In genomic region chr12:123479442-123480180, GRCh38 we compare ENCODE assay signal across 13 cellular contexts. TPM values are rescaled to one million over a fixed set of nuclear protein-coding genes. Genes with fewer than 3 reads are reported as not detected.
A peak's percentile ranks its signal among the peaks of the same experiment; 100 is the strongest.
DNase-seq lines count a peak whose midpoint lies in the region; ATAC-seq, FAIRE-seq and TF ChIP-seq lines count a peak whose summit lies in the region.
"Had no signal": no experiment of that assay in that cellular context is flagged by ENCODE, and none has a peak within 500 bp of the region (broad histone marks: within the 10 kb centered on the region; RNA-seq: fewer than 3 reads in every experiment).

No MANE protein-coding gene starts in this region.

- no peaks in the 10 kb centered on the region for H3K9me1 ChIP-seq in K562 (ENCODE audit: control insufficient read depth, insufficient read depth, low read length)

- no peaks in the 10 kb centered on the region for H3K27me3 Mint-ChIP-seq in CD4-positive, alpha-beta memory T cell

- H3K4me3 Mint-ChIP-seq in CD4-positive, alpha-beta memory T cell = peak overlapping the region in 3 of 8 donors; percentile 31 to 72 (median 48)
- H3K4me3 Mint-ChIP-seq: GM23338 had no signal

- TF ChIP-seq EP300 in K562 (IDR thresholded peaks at IDR 0.05; ENCODE audit: low read length) = no peak

- DNase-seq in CD4-positive, alpha-beta memory T cell = no peak
- DNase-seq in K562 (ENCODE audit: extremely low read depth in 1 of 4, low spot score in 3 of 4) = no peak
- peak in 1 of 2 donors; percentile 75 for DNase-seq in gastrocnemius medialis
- DNase-seq in H4 (ENCODE audit: low spot score) = no peak
- DNase-seq in NCI-H526 treated with DMSO at 0.1 percent for 48 hours (lab: John Stamatoyannopoulos, UW) = no peak
- DNase-seq: activated CD4-positive, alpha-beta T cell treated with anti-CD3 and anti-CD28 coated beads, Interleukin-2, amount 50 U/mL, for 4 hours; NCI-H82; stimulated activated CD4-positive, alpha-beta T cell treated with anti-CD3 and anti-CD28 coated beads, Interleukin-4, amount 100 ng/mL, for 24 hours had no signal

- H3K9me3 ChIP-seq in CD4-positive, alpha-beta memory T cell (ENCODE audit: control insufficient read depth in 1 of 2, low read length in 2 of 2) = no peaks in the 10 kb centered on the region
- H3K9me3 ChIP-seq in K562 (replicated peaks; ENCODE audit: control insufficient read depth, insufficient read depth, low read depth, low read length) (no peaks in the 10 kb centered on the region), gastrocnemius medialis (no peaks in the 10 kb centered on the region)
- H3K9me3 ChIP-seq: BLaER1 had no signal

- CTCF ChIA-PET in CD4-positive, alpha-beta memory T cell (lab: Charles Lee; ENCODE audit: partially characterized antibody) = no interaction called here
- CTCF ChIA-PET in K562 (lab: Yijun Ruan, JAX; ENCODE audit: low intra/inter-chr PET ratio) = interaction anchor here (0.5 kb wide), 1 partner anchor 595 kb away, joined by 3 read pairs; no protein-coding TSS in a partner anchor

- TF ChIP-seq CTCF in K562 (IDR thresholded peaks at IDR 0.05 in 2 of 3, conservative IDR thresholded peaks at IDR 0.05 in 1 of 3; ENCODE audit: insufficient read depth in 2 of 3, low read depth in 1 of 3, low read length in 3 of 3) = no peak
- TF ChIP-seq CTCF in gastrocnemius medialis (IDR thresholded peaks at IDR 0.05 in 4 of 5, conservative IDR thresholded peaks at IDR 0.05 in 1 of 5) = no peak

- TF ChIP-seq POLR2A in K562 (conservative IDR thresholded peaks at IDR 0.05) = no peak
- TF ChIP-seq POLR2A in gastrocnemius medialis (IDR thresholded peaks at IDR 0.05) = peak; percentile 20 to 57

- H3K36me3 ChIP-seq in CD4-positive, alpha-beta memory T cell (ENCODE audit: insufficient read depth, low read length) = no peaks in the 10 kb centered on the region
- H3K36me3 ChIP-seq in K562 (ENCODE audit: control insufficient read depth, insufficient read depth, low read length) (peaks cover 44% of the 10 kb centered on the region; the same call in 2 of the 3 replicates), gastrocnemius medialis (peaks cover 0 to 9% of the 10 kb centered on the region in 2 donors)

- in situ Hi-C loops in K562 (cut with MboI) = no loop called here
- in situ Hi-C loops in gastrocnemius medialis (cut with MboI; ENCODE audit: low sequenced_read_pairs in 4 of 4) = no loop called here

- no peak overlapping the region for H3K27ac ChIP-seq in CD4-positive, alpha-beta memory T cell (ENCODE audit: low read depth, low read length)
- no peak overlapping the region for H3K27ac ChIP-seq in K562 (ENCODE audit: extremely low read depth, low read depth, low read length)
- peak overlapping the region; percentile 98 for H3K27ac ChIP-seq in layer of hippocampus (ENCODE audit: low read depth, low read length)
- peak overlapping the region; percentile 96 to 99 (median 98) for H3K27ac ChIP-seq in gastrocnemius medialis
- H3K27ac ChIP-seq: BLaER1 had no signal

- no peaks in the 10 kb centered on the region for H3K9me3 Mint-ChIP-seq in CD4-positive, alpha-beta memory T cell
- H3K9me3 Mint-ChIP-seq: GM23338 had no signal

- 76% methylated on average over 14 of the region's 14 CpGs for WGBS in K562 (ENCODE audit: insufficient coverage, low coverage, missing lambda C conversion rate)

- peaks cover 31% of the 10 kb centered on the region for H3K4me1 ChIP-seq in CD4-positive, alpha-beta memory T cell (ENCODE audit: insufficient read depth, low read length)
- H3K4me1 ChIP-seq in K562 (replicated peaks in 1 of 2; ENCODE audit: control insufficient read depth in 2 of 2, insufficient read depth in 2 of 2, low read length in 2 of 2) = peaks cover 0 to 7% of the 10 kb centered on the region in 2 experiments; a peak in 2 of 5 replicates
- H3K4me1 ChIP-seq in gastrocnemius medialis = peaks cover 33 to 41% of the 10 kb centered on the region in 2 donors

- H3K27me3 ChIP-seq in CD4-positive, alpha-beta memory T cell (ENCODE audit: insufficient read depth, low read length) = no peaks in the 10 kb centered on the region
- H3K27me3 ChIP-seq in K562 (ENCODE audit: control insufficient read depth in 2 of 2, insufficient read depth in 2 of 2, low read length in 2 of 2) = no peaks in the 10 kb centered on the region
- H3K27me3 ChIP-seq in layer of hippocampus (ENCODE audit: control insufficient read depth, insufficient read depth, low read length) = no peaks in the 10 kb centered on the region
- no peaks in the 10 kb centered on the region for H3K27me3 ChIP-seq in gastrocnemius medialis

- H4K20me1 ChIP-seq in K562 (replicated peaks; ENCODE audit: control insufficient read depth, insufficient read depth, low read length) = no peaks in the 10 kb centered on the region

- peaks cover 25 to 51% (median 38%) of the 10 kb centered on the region in 4 donors for H3K4me1 Mint-ChIP-seq in CD4-positive, alpha-beta memory T cell
- H3K4me1 Mint-ChIP-seq: GM23338 had no signal

- POLR2A ChIA-PET in CD4-positive, alpha-beta memory T cell (lab: Charles Lee; ENCODE audit: partially characterized antibody) = no interaction called here
- POLR2A ChIA-PET in K562 (lab: Yijun Ruan, JAX) = interaction anchor here (0.6 to 2.3 kb wide), 4 partner anchors 11 to 103 kb away, joined by 3 to 7 read pairs (median 4); no protein-coding TSS in a partner anchor

- ATAC-seq in K562 (no peak), gastrocnemius medialis (peak; percentile 49 to 61), HG02870 (IDR thresholded peaks at IDR 0.05; ENCODE audit: unreplicated experiment) (no peak), GM21529 (IDR thresholded peaks at IDR 0.05; ENCODE audit: unreplicated experiment) (no peak)

- H3K79me2 ChIP-seq in K562 (ENCODE audit: control insufficient read depth, insufficient read depth, low read length) = no peaks in the 10 kb centered on the region

- no TSS peak for BruUV-seq in K562 (replicated peaks; lab: Mats Ljungman, UMichigan)

- H3K4me2 ChIP-seq in K562 (ENCODE audit: insufficient read depth, low read length) = no peak overlapping the region
- H3K4me2 ChIP-seq: BLaER1, GM23338 had no signal

- peak overlapping the region in 6 of 7 donors; percentile 32 to 89 (median 54) for H3K27ac Mint-ChIP-seq in CD4-positive, alpha-beta memory T cell
- H3K27ac Mint-ChIP-seq: GM23338 had no signal

- no peak overlapping the region for H2AFZ ChIP-seq in K562 (ENCODE audit: low read depth, low read length)
- H2AFZ ChIP-seq: GM23338 had no signal

- no peak overlapping the region; a peak in 1 of 4 replicates for H3K9ac ChIP-seq in K562 (ENCODE audit: insufficient read depth in 1 of 2, low read depth in 2 of 2, low read length in 2 of 2)
- H3K9ac ChIP-seq: BLaER1 had no signal

- H3K36me3 Mint-ChIP-seq in CD4-positive, alpha-beta memory T cell = peaks cover 0 to 8% of the 10 kb centered on the region in 2 donors

- TF ChIP-seq RAD21 in K562 (CRISPR knock-in tag; conservative IDR thresholded peaks at IDR 0.05 in 1 of 2, IDR thresholded peaks at IDR 0.05 in 1 of 2) = no peak

- intact Hi-C loops in CD4-positive, alpha-beta memory T cell (cut with micrococcal nuclease) = loop anchor here (10.0 kb wide), 1 partner anchor 55 kb away; the partner anchor contains the start of gene RILPL1
- intact Hi-C loops in K562 (cut with micrococcal nuclease) (no loop called here), gastrocnemius medialis (cut with DNase I; ENCODE audit: low total_unique reads) (loop anchor here (1.0 to 5.0 kb wide), 3 partner anchors 15 to 91 kb away; partner anchors contain the start of gene RILPL1)

- H3K4me3 ChIP-seq in CD4-positive, alpha-beta memory T cell (ENCODE audit: low read length in 2 of 2) = no peak overlapping the region
- H3K4me3 ChIP-seq in K562 = no peak overlapping the region
- peak overlapping the region; percentile 17 to 45 (median 30) for H3K4me3 ChIP-seq in gastrocnemius medialis
- H3K4me3 ChIP-seq: BLaER1, GM23338 had no signal

- FAIRE-seq in K562 (lab: Jason Lieb, UNC) = no peak

RNA-seq across cellular contexts. Expression of gene SNRNP35, which starts 21.7 kb away (rescaled TPM):
- total RNA-seq in CD4-positive, alpha-beta memory T cell = 10 to 100 TPM; 44.0 to 49.5 TPM
- 10 to 100 TPM; 39.0 to 40.4 TPM for polyA plus RNA-seq in CD4-positive, alpha-beta memory T cell
- total RNA-seq in K562 (2011; cell fraction: chromatin; rRNA removed; ENCODE audit: low replicate concordance) = 97.2 and 98.0 TPM in 2 replicates
- total RNA-seq in K562 (2011; cell fraction: nucleolus; rRNA removed) = 59.7 and 66.3 TPM in 2 replicates
- total RNA-seq in K562 (2011; cell fraction: nucleoplasm; rRNA removed) = 90.6 and 134 TPM in 2 replicates
- total RNA-seq in K562 (2014; rRNA removed) (24.5 and 26.0 TPM in 2 replicates), K562 (2014; rRNA removed; fragmentation: Illumina TruSeq; extraction: Trizol) (25.5 and 25.8 TPM in 2 replicates), K562 (2015; rRNA removed; fragmentation: Illumina TruSeq; extraction: Trizol) (28.1 and 31.9 TPM in 2 replicates), K562 (2021) (12.8 and 17.7 TPM in 2 replicates), gastrocnemius medialis (10 to 100 TPM; 22.6 to 40.4 (median 23.5) TPM)
- polyA plus RNA-seq in K562 (2011; rRNA removed) (17.5 and 21.8 TPM in 2 replicates), K562 (2014; fragmentation: Illumina TruSeq; extraction: Trizol) (29.1 and 33.7 TPM in 2 replicates), K562 (2014; fragmentation: Nextera tagmentation; extraction: Ambion mirVana) (10 to 100 TPM; 19.5 to 41.0 TPM), K562 (2014; rRNA removed) (31.8 and 42.0 TPM in 2 replicates)
- 15.6 and 19.9 TPM in 2 replicates for polyA plus RNA-seq in K562 (2011; cell fraction: cytosol; rRNA removed)
- polyA plus RNA-seq in K562 (2011; cell fraction: nucleus; rRNA removed) = 25.4 and 37.5 TPM in 2 replicates
- polyA plus RNA-seq in K562 (2012) = 23.3 and 32.3 TPM in 2 replicates
- 16.6 and 17.8 TPM in 2 replicates for polyA minus RNA-seq in K562 (2011; rRNA and poly(A)+ RNA removed)
- 10.6 and 10.9 TPM in 2 replicates for polyA minus RNA-seq in K562 (2011; cell fraction: cytosol; rRNA and poly(A)+ RNA removed)
- polyA minus RNA-seq in K562 (2011; cell fraction: nucleus; rRNA and poly(A)+ RNA removed) = 16.2 and 20.1 TPM in 2 replicates
- 8.4 and 16.9 TPM in 2 replicates for total RNA-seq in H4 (2014; rRNA removed; shearing (Covaris generic))

RNA-seq across cellular contexts. Expression of gene RILPL2, which starts 43.1 kb away (rescaled TPM):
- 10 to 100 TPM; 11.6 to 11.9 TPM for total RNA-seq in CD4-positive, alpha-beta memory T cell
- polyA plus RNA-seq in CD4-positive, alpha-beta memory T cell = 10 to 100 TPM; 13.3 to 13.7 TPM
- total RNA-seq in K562 (2011; cell fraction: chromatin; rRNA removed; ENCODE audit: low replicate concordance) = 1.4 and 2.2 TPM in 2 replicates
- 1.4 and 1.5 TPM in 2 replicates for total RNA-seq in K562 (2011; cell fraction: nucleolus; rRNA removed)
- total RNA-seq in K562 (2011; cell fraction: nucleoplasm; rRNA removed) = 1.8 and 2.7 TPM in 2 replicates
- total RNA-seq in K562 (2014; rRNA removed) (5.6 and 6.2 TPM in 2 replicates), K562 (2014; rRNA removed; fragmentation: Illumina TruSeq; extraction: Trizol) (2.9 and 3.5 TPM in 2 replicates), K562 (2015; rRNA removed; fragmentation: Illumina TruSeq; extraction: Trizol) (4.6 and 5.0 TPM in 2 replicates), K562 (2021) (3.8 and 4.8 TPM in 2 replicates), gastrocnemius medialis (1 to 10 TPM; 1.2 to 2.0 (median 1.7) TPM)
- polyA plus RNA-seq in K562 (2011; rRNA removed) (3.8 and 4.6 TPM in 2 replicates), K562 (2014; fragmentation: Illumina TruSeq; extraction: Trizol) (4.3 and 5.5 TPM in 2 replicates), K562 (2014; fragmentation: Nextera tagmentation; extraction: Ambion mirVana) (under 1 TPM; 0.61 to 0.73 TPM), K562 (2014; rRNA removed) (5.8 and 5.9 TPM in 2 replicates)
- polyA plus RNA-seq in K562 (2011; cell fraction: cytosol; rRNA removed) = 2.4 and 2.6 TPM in 2 replicates
- 0.95 and 1.3 TPM in 2 replicates for polyA plus RNA-seq in K562 (2011; cell fraction: nucleus; rRNA removed)
- 4.9 and 8.8 TPM in 2 replicates for polyA plus RNA-seq in K562 (2012)
- 1.7 and 2.4 TPM in 2 replicates for polyA minus RNA-seq in K562 (2011; rRNA and poly(A)+ RNA removed)
- 1.5 and 1.8 TPM in 2 replicates for polyA minus RNA-seq in K562 (2011; cell fraction: cytosol; rRNA and poly(A)+ RNA removed)
- 0.54 and 0.89 TPM in 2 replicates for polyA minus RNA-seq in K562 (2011; cell fraction: nucleus; rRNA and poly(A)+ RNA removed)
- 3.2 and 3.5 TPM in 2 replicates for total RNA-seq in H4 (2014; rRNA removed; shearing (Covaris generic))

RNA-seq across cellular contexts. Expression of gene RILPL1, which starts 53.9 kb away (rescaled TPM):
- 1 to 10 TPM; 8.1 to 8.5 TPM for total RNA-seq in CD4-positive, alpha-beta memory T cell
- polyA plus RNA-seq in CD4-positive, alpha-beta memory T cell = under 1 TPM in 1 of 2 donors, not detected in 1; 0.54 TPM
- total RNA-seq in K562 (2011; cell fraction: chromatin; rRNA removed; ENCODE audit: low replicate concordance) = 26.0 and 37.1 TPM in 2 replicates
- 16.8 and 21.4 TPM in 2 replicates for total RNA-seq in K562 (2011; cell fraction: nucleolus; rRNA removed)
- total RNA-seq in K562 (2011; cell fraction: nucleoplasm; rRNA removed) = 23.3 and 34.0 TPM in 2 replicates
- total RNA-seq in K562 (2014; rRNA removed) (10.0 and 15.2 TPM in 2 replicates), K562 (2014; rRNA removed; fragmentation: Illumina TruSeq; extraction: Trizol) (2.2 and 3.8 TPM in 2 replicates), K562 (2015; rRNA removed; fragmentation: Illumina TruSeq; extraction: Trizol) (5.1 and 5.8 TPM in 2 replicates), K562 (2021) (10.6 and 12.1 TPM in 2 replicates), gastrocnemius medialis (10 to 100 TPM; 33.4 to 65.3 (median 40.6) TPM)
- polyA plus RNA-seq in K562 (2011; rRNA removed) (8.6 and 11.7 TPM in 2 replicates), K562 (2014; fragmentation: Illumina TruSeq; extraction: Trizol) (7.8 and 8.8 TPM in 2 replicates), K562 (2014; fragmentation: Nextera tagmentation; extraction: Ambion mirVana) (under 1 TPM; 0.25 to 0.36 TPM), K562 (2014; rRNA removed) (9.4 and 9.6 TPM in 2 replicates)
- polyA plus RNA-seq in K562 (2011; cell fraction: cytosol; rRNA removed) = 15.1 and 17.0 TPM in 2 replicates
- 16.2 and 23.6 TPM in 2 replicates for polyA plus RNA-seq in K562 (2011; cell fraction: nucleus; rRNA removed)
- polyA plus RNA-seq in K562 (2012) = 8.3 and 11.4 TPM in 2 replicates
- 6.4 and 8.2 TPM in 2 replicates for polyA minus RNA-seq in K562 (2011; rRNA and poly(A)+ RNA removed)
- polyA minus RNA-seq in K562 (2011; cell fraction: cytosol; rRNA and poly(A)+ RNA removed) = 8.4 and 11.6 TPM in 2 replicates
- polyA minus RNA-seq in K562 (2011; cell fraction: nucleus; rRNA and poly(A)+ RNA removed) = 7.7 and 9.6 TPM in 2 replicates
- 5.0 and 10.8 TPM in 2 replicates for total RNA-seq in H4 (2014; rRNA removed; shearing (Covaris generic))

Comparison
In these comparisons a context has a peak if more than half of its experiments do, and no peak if none do; other contexts are left out.
1. H3K27ac ChIP-seq: peak in layer of hippocampus (single experiment) and gastrocnemius medialis (4 of 4); none in CD4-positive, alpha-beta memory T cell (single experiment) and K562 (single experiment).
2. H3K4me3 ChIP-seq: peak in gastrocnemius medialis (4 of 4); none in CD4-positive, alpha-beta memory T cell (0 of 2) and K562 (single experiment).
3. ATAC-seq: peak in gastrocnemius medialis (2 of 2); none in K562 (single experiment), HG02870 (single experiment) and GM21529 (single experiment).